Comparison of ENCODE assay signal across 11 cellular contexts in genomic region chrX:75038925-75039324, GRCh38.
DNase-seq lines count a peak whose midpoint lies in the region; ATAC-seq and TF ChIP-seq lines count a peak whose summit lies in the region.
"Had no signal": no experiment of that assay in that cellular context is flagged by ENCODE, and none has a peak within 500 bp of the region (broad histone marks: within the 10 kb centered on the region; RNA-seq: fewer than 3 reads in every experiment).

No MANE protein-coding gene starts in this region.

- no peak overlapping the region for H3K4me3 ChIP-seq in fibroblast of villous mesenchyme (ENCODE audit: low read depth, low read length)

- ATAC-seq in HG03469 (IDR thresholded peaks at IDR 0.05; ENCODE audit: unreplicated experiment) (no peak), HG02970 (IDR thresholded peaks at IDR 0.05; ENCODE audit: low FRiP score, unreplicated experiment) (no peak)
- ATAC-seq: activated CD4-positive, CD25-positive, alpha-beta regulatory T cell treated with anti-CD3 and anti-CD28 coated beads, Interleukin-2, amount 50 U/mL, for 24 hours; esophagus mucosa had no signal

- H3K27ac ChIP-seq in C4-2B = no peak overlapping the region

- TF ChIP-seq CTCF in C4-2B (conservative IDR thresholded peaks at IDR 0.05) = 0 out of 2 replicates have a peak, but pooled peaks have one; percentile 15
- 0 out of 2 replicates have a peak, but pooled peaks have one; percentile 8 for TF ChIP-seq CTCF in GM12874 (IDR thresholded peaks at IDR 0.05; ENCODE audit: insufficient read depth, low read depth, low read length)
- TF ChIP-seq CTCF in fibroblast of villous mesenchyme (IDR thresholded peaks at IDR 0.05; ENCODE audit: insufficient read depth, low read depth, low read length) = peak; percentile 39

- peak; percentile 57 for DNase-seq in RKO (ENCODE audit: low spot score)
- peak; percentile 30 for DNase-seq in fibroblast of villous mesenchyme (ENCODE audit: low read depth)
- no peak for DNase-seq in NCI-H187 treated with DMSO at 0.1 percent for 48 hours (lab: John Stamatoyannopoulos, UW)
- DNase-seq in iPS-NIHi7 (ENCODE audit: extremely low spot score) = no peak
- DNase-seq: trophoblast cell had no signal

Comparison
In these comparisons a context has a peak if more than half of its experiments do, and no peak if none do; other contexts are left out.
1. DNase-seq: peak in RKO (single experiment) and fibroblast of villous mesenchyme (single experiment); none in NCI-H187 treated with DMSO at 0.1 percent for 48 hours (single experiment) and iPS-NIHi7 (single experiment).
2. Peak in every context shown above with its lines, with median percentiles within 50 percentile points of each other: CTCF ChIP-seq.